ENCODE assay signal across 1 cellular context in the genomic region with DNA sequence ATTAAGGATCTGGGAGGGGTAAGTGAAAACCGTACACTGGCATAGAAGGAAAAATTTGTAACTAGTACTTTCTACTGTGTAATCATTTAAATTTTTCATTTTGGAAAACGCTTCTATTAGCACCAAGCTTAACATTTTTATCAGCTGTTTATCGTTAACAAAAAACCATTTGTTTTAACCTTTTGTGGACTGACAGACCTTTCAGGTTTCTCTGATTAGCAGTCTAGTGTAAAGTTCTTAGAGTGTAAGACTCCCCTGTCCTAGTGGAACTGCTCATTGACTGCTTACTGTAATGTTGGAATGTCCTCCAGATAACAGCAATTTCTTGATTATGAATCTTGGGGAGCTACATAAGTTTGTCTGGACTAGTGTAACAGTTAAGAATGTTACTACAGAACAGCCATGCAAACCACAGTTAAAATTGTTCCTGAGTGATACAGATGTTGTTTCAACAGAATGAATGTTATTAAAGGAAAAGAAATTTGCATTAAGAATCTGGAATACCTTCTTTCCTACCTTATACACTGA.
TF ChIP-seq lines count a peak whose summit lies in the region.

No MANE protein-coding gene starts in this region.

TF ChIP-seq in GM23338, 12 proteins besides CTCF, POLR2A, EP300 and RAD21 (continued from another document):
- TF ChIP-seq STAT1 (IDR thresholded peaks at IDR 0.05; ENCODE audit: unreplicated experiment) (no peak), ZNF331 (CRISPR knock-in tag; IDR thresholded peaks at IDR 0.05; ENCODE audit: low read depth) (no peak), EZH2 (IDR thresholded peaks at IDR 0.05; ENCODE audit: low read depth, unreplicated experiment) (no peak)
- TF ChIP-seq, protein P1, sequence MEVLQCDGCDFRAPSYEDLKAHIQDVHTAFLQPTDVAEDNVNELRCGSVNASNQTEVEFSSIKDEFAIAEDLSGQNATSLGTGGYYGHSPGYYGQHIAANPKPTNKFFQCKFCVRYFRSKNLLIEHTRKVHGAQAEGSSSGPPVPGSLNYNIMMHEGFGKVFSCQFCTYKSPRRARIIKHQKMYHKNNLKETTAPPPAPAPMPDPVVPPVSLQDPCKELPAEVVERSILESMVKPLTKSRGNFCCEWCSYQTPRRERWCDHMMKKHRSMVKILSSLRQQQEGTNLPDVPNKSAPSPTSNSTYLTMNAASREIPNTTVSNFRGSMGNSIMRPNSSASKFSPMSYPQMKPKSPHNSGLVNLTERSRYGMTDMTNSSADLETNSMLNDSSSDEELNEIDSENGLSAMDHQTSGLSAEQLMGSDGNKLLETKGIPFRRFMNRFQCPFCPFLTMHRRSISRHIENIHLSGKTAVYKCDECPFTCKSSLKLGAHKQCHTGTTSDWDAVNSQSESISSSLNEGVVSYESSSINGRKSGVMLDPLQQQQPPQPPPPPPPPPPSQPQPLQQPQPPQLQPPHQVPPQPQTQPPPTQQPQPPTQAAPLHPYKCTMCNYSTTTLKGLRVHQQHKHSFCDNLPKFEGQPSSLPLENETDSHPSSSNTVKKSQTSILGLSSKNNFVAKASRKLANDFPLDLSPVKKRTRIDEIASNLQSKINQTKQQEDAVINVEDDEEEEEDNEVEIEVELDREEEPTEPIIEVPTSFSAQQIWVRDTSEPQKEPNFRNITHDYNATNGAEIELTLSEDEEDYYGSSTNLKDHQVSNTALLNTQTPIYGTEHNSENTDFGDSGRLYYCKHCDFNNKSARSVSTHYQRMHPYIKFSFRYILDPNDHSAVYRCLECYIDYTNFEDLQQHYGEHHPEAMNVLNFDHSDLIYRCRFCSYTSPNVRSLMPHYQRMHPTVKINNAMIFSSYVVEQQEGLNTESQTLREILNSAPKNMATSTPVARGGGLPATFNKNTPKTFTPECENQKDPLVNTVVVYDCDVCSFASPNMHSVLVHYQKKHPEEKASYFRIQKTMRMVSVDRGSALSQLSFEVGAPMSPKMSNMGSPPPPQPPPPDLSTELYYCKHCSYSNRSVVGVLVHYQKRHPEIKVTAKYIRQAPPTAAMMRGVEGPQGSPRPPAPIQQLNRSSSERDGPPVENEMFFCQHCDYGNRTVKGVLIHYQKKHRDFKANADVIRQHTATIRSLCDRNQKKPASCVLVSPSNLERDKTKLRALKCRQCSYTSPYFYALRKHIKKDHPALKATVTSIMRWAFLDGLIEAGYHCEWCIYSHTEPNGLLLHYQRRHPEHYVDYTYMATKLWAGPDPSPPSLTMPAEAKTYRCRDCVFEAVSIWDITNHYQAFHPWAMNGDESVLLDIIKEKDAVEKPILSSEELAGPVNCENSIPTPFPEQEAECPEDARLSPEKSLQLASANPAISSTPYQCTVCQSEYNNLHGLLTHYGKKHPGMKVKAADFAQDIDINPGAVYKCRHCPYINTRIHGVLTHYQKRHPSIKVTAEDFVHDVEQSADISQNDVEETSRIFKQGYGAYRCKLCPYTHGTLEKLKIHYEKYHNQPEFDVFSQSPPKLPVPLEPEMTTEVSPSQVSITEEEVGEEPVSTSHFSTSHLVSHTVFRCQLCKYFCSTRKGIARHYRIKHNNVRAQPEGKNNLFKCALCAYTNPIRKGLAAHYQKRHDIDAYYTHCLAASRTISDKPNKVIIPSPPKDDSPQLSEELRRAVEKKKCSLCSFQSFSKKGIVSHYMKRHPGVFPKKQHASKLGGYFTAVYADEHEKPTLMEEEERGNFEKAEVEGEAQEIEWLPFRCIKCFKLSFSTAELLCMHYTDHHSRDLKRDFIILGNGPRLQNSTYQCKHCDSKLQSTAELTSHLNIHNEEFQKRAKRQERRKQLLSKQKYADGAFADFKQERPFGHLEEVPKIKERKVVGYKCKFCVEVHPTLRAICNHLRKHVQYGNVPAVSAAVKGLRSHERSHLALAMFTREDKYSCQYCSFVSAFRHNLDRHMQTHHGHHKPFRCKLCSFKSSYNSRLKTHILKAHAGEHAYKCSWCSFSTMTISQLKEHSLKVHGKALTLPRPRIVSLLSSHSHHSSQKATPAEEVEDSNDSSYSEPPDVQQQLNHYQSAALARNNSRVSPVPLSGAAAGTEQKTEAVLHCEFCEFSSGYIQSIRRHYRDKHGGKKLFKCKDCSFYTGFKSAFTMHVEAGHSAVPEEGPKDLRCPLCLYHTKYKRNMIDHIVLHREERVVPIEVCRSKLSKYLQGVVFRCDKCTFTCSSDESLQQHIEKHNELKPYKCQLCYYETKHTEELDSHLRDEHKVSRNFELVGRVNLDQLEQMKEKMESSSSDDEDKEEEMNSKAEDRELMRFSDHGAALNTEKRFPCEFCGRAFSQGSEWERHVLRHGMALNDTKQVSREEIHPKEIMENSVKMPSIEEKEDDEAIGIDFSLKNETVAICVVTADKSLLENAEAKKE (CRISPR knock-in tag; IDR thresholded peaks at IDR 0.05) = no peak
